In genomic region chr7:105896407-105896842, GRCh38 we compare ENCODE assay signal across 12 cellular contexts. TPM values are rescaled to one million over a fixed set of nuclear protein-coding genes. Genes with fewer than 3 reads are reported as not detected.
DNase-seq lines count a peak whose midpoint lies in the region; ATAC-seq and TF ChIP-seq lines count a peak whose summit lies in the region.
"Had no signal": no experiment of that assay in that cellular context is flagged by ENCODE, and none has a peak within 500 bp of the region (broad histone marks: within the 10 kb centered on the region; RNA-seq: fewer than 3 reads in every experiment).

No MANE protein-coding gene starts in this region.

- no peaks in the 10 kb centered on the region for H3K4me1 Mint-ChIP-seq in Calu3 (ENCODE audit: low read depth, unreplicated experiment)
- H3K4me1 Mint-ChIP-seq in stimulated activated naive B cell treated with anti-CD40 and anti-IgM and Interleukin-4, amounts not matched to agents 10 μg/mL and 1 μg/mL and 100 μg/mL, for 72 hours, result no peaks in the 10 kb centered on the region
- H3K4me1 Mint-ChIP-seq in stimulated activated naive CD8-positive, alpha-beta T cell treated with anti-CD3 and anti-CD28 coated beads, Interleukin-15, amount 100 ng/mL, for 72 hours, result peaks cover 4% of the 10 kb centered on the region

- H3K36me3 ChIP-seq in A673 (ENCODE audit: insufficient read depth, low read length, poor library complexity, severe bottlenecking), result no peaks in the 10 kb centered on the region

- intact Hi-C loops in A673 (cut with micrococcal nuclease; ENCODE audit: unreplicated experiment), result no loop called here
- intact Hi-C loops in Calu3 (cut with micrococcal nuclease; ENCODE audit: unreplicated experiment), result no loop called here

- peaks cover 4% of the 10 kb centered on the region for H3K36me3 Mint-ChIP-seq in Calu3 (ENCODE audit: insufficient read depth, unreplicated experiment)
- no peaks in the 10 kb centered on the region for H3K36me3 Mint-ChIP-seq in stimulated activated naive B cell treated with anti-CD40 and anti-IgM and Interleukin-4, amounts not matched to agents 10 μg/mL and 1 μg/mL and 100 μg/mL, for 72 hours

- no peaks in the 10 kb centered on the region for H3K27me3 ChIP-seq in A673 (replicated peaks; ENCODE audit: insufficient read depth, low read depth, low read length, poor library complexity)

- POLR2A ChIA-PET in A673 (lab: Charles Lee; ENCODE audit: low non-redundant PET), result no interaction called here

- H3K9me3 Mint-ChIP-seq in Calu3 (ENCODE audit: low read depth, unreplicated experiment), result no peaks in the 10 kb centered on the region
- H3K9me3 Mint-ChIP-seq in stimulated activated naive B cell treated with anti-CD40 and anti-IgM and Interleukin-4, amounts not matched to agents 10 μg/mL and 1 μg/mL and 100 μg/mL, for 72 hours, result no peaks in the 10 kb centered on the region
- H3K9me3 Mint-ChIP-seq in stimulated activated naive CD8-positive, alpha-beta T cell treated with anti-CD3 and anti-CD28 coated beads, Interleukin-15, amount 100 ng/mL, for 72 hours, result peaks cover 0 to 7% of the 10 kb centered on the region in 2 donors
- H3K9me3 Mint-ChIP-seq: activated T-helper 1 cell treated with anti-CD3 and anti-CD28 coated beads, Interleukin-12 subunit alpha, Interleukin-12 subunit beta, Interleukin-2, Interleukin-4 antibody, amounts not matched to agents 30 ng/mL and 10 ng/mL and 1 ng/mL, durations not matched to agents 14 hours and 24 hours and 36 hours had no signal

- DNase-seq in A673 (ENCODE audit: low spot score) (peak; percentile 40), M059J (ENCODE audit: low read depth) (peak; percentile 25), NCI-H2196 treated with DMSO at 0.1 percent for 48 hours (lab: John Stamatoyannopoulos, UW; ENCODE audit: unreplicated experiment) (peak; percentile 91), cerebellar cortex (ENCODE audit: low spot score) (peak; percentile 57), Calu3 (no peak), AG08395 (ENCODE audit: low spot score) (no peak)
- DNase-seq in stimulated activated naive B cell treated with anti-CD40 and anti-IgM and Interleukin-4, amounts not matched to agents 10 μg/mL and 1 μg/mL and 100 μg/mL, for 72 hours, result no peak
- DNase-seq in stimulated activated naive CD8-positive, alpha-beta T cell treated with anti-CD3 and anti-CD28 coated beads, Interleukin-15, amount 100 ng/mL, for 72 hours, result no peak
- DNase-seq: activated CD4-positive, CD25-positive, alpha-beta regulatory T cell; stimulated activated CD8-positive, alpha-beta memory T cell treated with anti-CD3 and anti-CD28 coated beads, Interleukin-4, amount 100 ng/mL, for 48 hours had no signal

- H3K4me3 ChIP-seq in A673 (ENCODE audit: low read depth, low read length, poor library complexity, severe bottlenecking), result no peak overlapping the region

- no peaks in the 10 kb centered on the region for H3K9me3 ChIP-seq in A673 (ENCODE audit: low read depth, low read length, poor library complexity, severe bottlenecking)

- ATAC-seq in stimulated activated naive B cell treated with anti-CD40 and anti-IgM and Interleukin-4, amounts not matched to agents 10 μg/mL and 1 μg/mL and 100 μg/mL, for 72 hours (replicated peaks), result no peak
- ATAC-seq in stimulated activated naive CD8-positive, alpha-beta T cell treated with anti-CD3 and anti-CD28 coated beads, Interleukin-15, amount 100 ng/mL, for 72 hours, result no peak

- CTCF ChIA-PET in A673 (lab: Charles Lee) (no interaction called here), Calu3 (lab: Charles Lee) (interaction anchor here (0.6 kb wide), 1 partner anchor 18 kb away, joined by 3 read pairs; no protein-coding TSS in a partner anchor)

- H3K27ac ChIP-seq in A673 (ENCODE audit: low read depth, low read length, poor library complexity, severe bottlenecking), result no peak overlapping the region
- H3K27ac ChIP-seq: parathyroid adenoma had no signal

- peaks cover 9% of the 10 kb centered on the region for H3K4me1 ChIP-seq in A673 (ENCODE audit: insufficient read depth, low read length, poor library complexity, severe bottlenecking)
- H3K4me1 ChIP-seq: parathyroid adenoma had no signal

- H3K27ac Mint-ChIP-seq in Calu3 (ENCODE audit: unreplicated experiment), result no peak overlapping the region
- H3K27ac Mint-ChIP-seq in stimulated activated naive B cell treated with anti-CD40 and anti-IgM and Interleukin-4, amounts not matched to agents 10 μg/mL and 1 μg/mL and 100 μg/mL, for 72 hours, result no peak overlapping the region
- H3K27ac Mint-ChIP-seq in stimulated activated naive CD8-positive, alpha-beta T cell treated with anti-CD3 and anti-CD28 coated beads, Interleukin-15, amount 100 ng/mL, for 72 hours, result no peak overlapping the region
- H3K27ac Mint-ChIP-seq: activated T-helper 1 cell treated with anti-CD3 and anti-CD28 coated beads, Interleukin-12 subunit alpha, Interleukin-12 subunit beta, Interleukin-2, Interleukin-4 antibody, amounts not matched to agents 30 ng/mL and 10 ng/mL and 1 ng/mL, durations not matched to agents 14 hours and 24 hours and 36 hours had no signal

- no peak overlapping the region for H3K4me3 Mint-ChIP-seq in Calu3 (ENCODE audit: low read depth, unreplicated experiment)
- no peak overlapping the region for H3K4me3 Mint-ChIP-seq in stimulated activated naive B cell treated with anti-CD40 and anti-IgM and Interleukin-4, amounts not matched to agents 10 μg/mL and 1 μg/mL and 100 μg/mL, for 72 hours
- H3K4me3 Mint-ChIP-seq in stimulated activated naive CD8-positive, alpha-beta T cell treated with anti-CD3 and anti-CD28 coated beads, Interleukin-15, amount 100 ng/mL, for 72 hours, result no peak overlapping the region
- H3K4me3 Mint-ChIP-seq: activated T-helper 1 cell treated with anti-CD3 and anti-CD28 coated beads, Interleukin-12 subunit alpha, Interleukin-12 subunit beta, Interleukin-2, Interleukin-4 antibody, amounts not matched to agents 30 ng/mL and 10 ng/mL and 1 ng/mL, durations not matched to agents 14 hours and 24 hours and 36 hours had no signal

- H3K27me3 Mint-ChIP-seq in Calu3 (ENCODE audit: unreplicated experiment), result no peaks in the 10 kb centered on the region
- H3K27me3 Mint-ChIP-seq in stimulated activated naive B cell treated with anti-CD40 and anti-IgM and Interleukin-4, amounts not matched to agents 10 μg/mL and 1 μg/mL and 100 μg/mL, for 72 hours, result peaks cover 31 to 48% of the 10 kb centered on the region in 2 donors
- peaks cover 22% of the 10 kb centered on the region for H3K27me3 Mint-ChIP-seq in stimulated activated naive CD8-positive, alpha-beta T cell treated with anti-CD3 and anti-CD28 coated beads, Interleukin-15, amount 100 ng/mL, for 72 hours

- no peak for TF ChIP-seq CTCF in A673 (conservative IDR thresholded peaks at IDR 0.05; ENCODE audit: low read depth, low read length)
- TF ChIP-seq CTCF in Calu3 (IDR thresholded peaks at IDR 0.05; ENCODE audit: unreplicated experiment), result no peak

- BruUV-seq in A673 (replicated peaks; lab: Mats Ljungman, UMichigan) (no TSS peak), Calu3 (replicated peaks; lab: Mats Ljungman, UMichigan) (no TSS peak)

RNA-seq across cellular contexts. Expression of gene ATXN7L1, which starts 20.0 kb away (rescaled TPM):
- total RNA-seq in A673 (2021) (29.9 and 32.8 TPM in 2 replicates), Calu3 (2022) (11.7 and 12.0 TPM in 2 replicates)
- 7.7 and 30.2 TPM in 2 replicates for total RNA-seq in M059J (2014; rRNA removed; shearing (Covaris generic))

Comparison
In these comparisons a context has a peak if more than half of its experiments do, and no peak if none do; other contexts are left out.
1. DNase-seq: peak in A673 (single experiment), M059J (single experiment), NCI-H2196 treated with DMSO at 0.1 percent for 48 hours (single experiment) and cerebellar cortex (single experiment); none in Calu3 (single experiment), stimulated activated naive B cell treated with anti-CD40 and anti-IgM and Interleukin-4, amounts not matched to agents 10 μg/mL and 1 μg/mL and 100 μg/mL, for 72 hours (single experiment), stimulated activated naive CD8-positive, alpha-beta T cell treated with anti-CD3 and anti-CD28 coated beads, Interleukin-15, amount 100 ng/mL, for 72 hours (0 of 2) and AG08395 (single experiment).